In genomic region chr10:133401981-133402725, GRCh38 we compare ENCODE assay signal across 22 cellular contexts. TPM values are rescaled to one million over a fixed set of nuclear protein-coding genes. Genes with fewer than 3 reads are reported as not detected.
DNase-seq lines count a peak whose midpoint lies in the region; ATAC-seq and TF ChIP-seq lines count a peak whose summit lies in the region.
"Had no signal": no experiment of that assay in that cellular context is flagged by ENCODE, and none has a peak within 500 bp of the region (broad histone marks: within the 10 kb centered on the region; RNA-seq: fewer than 3 reads in every experiment).

No MANE protein-coding gene starts in this region.

- no peak for ATAC-seq in activated CD8-positive, alpha-beta memory T cell treated with anti-CD3 and anti-CD28 coated beads, Interleukin-2, amount 10 ng/mL, durations not matched to agents 7 days and 5 days
- ATAC-seq in RWPE2 (ENCODE audit: low read depth) = no peak
- ATAC-seq in stimulated activated naive B cell treated with anti-CD40 and anti-IgM and Interleukin-4, amounts not matched to agents 10 μg/mL and 1 μg/mL and 100 μg/mL, for 72 hours (replicated peaks) = no peak
- ATAC-seq in HG02981 (IDR thresholded peaks at IDR 0.05; ENCODE audit: unreplicated experiment) = no peak
- ATAC-seq in GM19455 (IDR thresholded peaks at IDR 0.05; ENCODE audit: unreplicated experiment) = no peak

- no peak overlapping the region for H3K4me3 Mint-ChIP-seq in activated CD8-positive, alpha-beta memory T cell treated with anti-CD3 and anti-CD28 coated beads, Interleukin-2, amount 10 ng/mL, durations not matched to agents 7 days and 5 days
- no peak overlapping the region for H3K4me3 Mint-ChIP-seq in stimulated activated naive B cell treated with anti-CD40 and anti-IgM and Interleukin-4, amounts not matched to agents 10 μg/mL and 1 μg/mL and 100 μg/mL, for 72 hours
- H3K4me3 Mint-ChIP-seq: CD14-positive monocyte had no signal

- CTCF ChIA-PET in activated CD8-positive, alpha-beta memory T cell treated with anti-CD3 and anti-CD28 coated beads, Interleukin-2, amount 10 ng/mL, durations not matched to agents 7 days and 5 days (lab: Charles Lee) = interaction anchor here (2.2 kb wide), 1 partner anchor 73 kb away, joined by 12 read pairs; no protein-coding TSS in a partner anchor

- H3K36me3 ChIP-seq in RWPE2 (ENCODE audit: low read depth) = peaks cover 60% of the 10 kb centered on the region

- peaks cover 48% of the 10 kb centered on the region for H3K4me1 Mint-ChIP-seq in activated CD8-positive, alpha-beta memory T cell treated with anti-CD3 and anti-CD28 coated beads, Interleukin-2, amount 10 ng/mL, durations not matched to agents 7 days and 5 days
- peaks cover 34 to 73% of the 10 kb centered on the region in 2 donors for H3K4me1 Mint-ChIP-seq in stimulated activated naive B cell treated with anti-CD40 and anti-IgM and Interleukin-4, amounts not matched to agents 10 μg/mL and 1 μg/mL and 100 μg/mL, for 72 hours

- no peaks in the 10 kb centered on the region for H3K9me3 Mint-ChIP-seq in activated CD8-positive, alpha-beta memory T cell treated with anti-CD3 and anti-CD28 coated beads, Interleukin-2, amount 10 ng/mL, durations not matched to agents 7 days and 5 days (ENCODE audit: low read depth)
- no peaks in the 10 kb centered on the region for H3K9me3 Mint-ChIP-seq in stimulated activated naive B cell treated with anti-CD40 and anti-IgM and Interleukin-4, amounts not matched to agents 10 μg/mL and 1 μg/mL and 100 μg/mL, for 72 hours

- peak overlapping the region; percentile 86 for H3K27ac Mint-ChIP-seq in activated CD8-positive, alpha-beta memory T cell treated with anti-CD3 and anti-CD28 coated beads, Interleukin-2, amount 10 ng/mL, durations not matched to agents 7 days and 5 days
- H3K27ac Mint-ChIP-seq in stimulated activated naive B cell treated with anti-CD40 and anti-IgM and Interleukin-4, amounts not matched to agents 10 μg/mL and 1 μg/mL and 100 μg/mL, for 72 hours = peak overlapping the region; percentile 47

- H3K27ac ChIP-seq in RWPE2 (ENCODE audit: poor library complexity, severe bottlenecking) = no peak overlapping the region
- H3K27ac ChIP-seq: cardiac muscle cell, epithelial cell of prostate, right atrium auricular region had no signal

- H3K4me1 ChIP-seq in RWPE2 (ENCODE audit: insufficient read depth, poor library complexity, severe bottlenecking) = no peaks in the 10 kb centered on the region
- H3K4me1 ChIP-seq: right atrium auricular region had no signal

- H3K4me3 ChIP-seq in RWPE2 (ENCODE audit: severe bottlenecking) = no peak overlapping the region
- H3K4me3 ChIP-seq: cardiac muscle cell, lung, MG63, right atrium auricular region had no signal

- H3K27me3 ChIP-seq in RWPE2 (ENCODE audit: insufficient read depth, poor library complexity, severe bottlenecking) = no peaks in the 10 kb centered on the region
- H3K27me3 ChIP-seq: cardiac muscle cell, MG63, right atrium auricular region had no signal

- H3K27me3 Mint-ChIP-seq in activated CD8-positive, alpha-beta memory T cell treated with anti-CD3 and anti-CD28 coated beads, Interleukin-2, amount 10 ng/mL, durations not matched to agents 7 days and 5 days = no peaks in the 10 kb centered on the region
- H3K27me3 Mint-ChIP-seq in stimulated activated naive B cell treated with anti-CD40 and anti-IgM and Interleukin-4, amounts not matched to agents 10 μg/mL and 1 μg/mL and 100 μg/mL, for 72 hours = no peaks in the 10 kb centered on the region

- peaks cover 62% of the 10 kb centered on the region for H3K36me3 Mint-ChIP-seq in activated CD8-positive, alpha-beta memory T cell treated with anti-CD3 and anti-CD28 coated beads, Interleukin-2, amount 10 ng/mL, durations not matched to agents 7 days and 5 days
- peaks cover 57 to 79% of the 10 kb centered on the region in 2 donors for H3K36me3 Mint-ChIP-seq in stimulated activated naive B cell treated with anti-CD40 and anti-IgM and Interleukin-4, amounts not matched to agents 10 μg/mL and 1 μg/mL and 100 μg/mL, for 72 hours

- no peaks in the 10 kb centered on the region for H3K9me3 ChIP-seq in RWPE2 (ENCODE audit: severe bottlenecking)
- H3K9me3 ChIP-seq: MG63, right atrium auricular region had no signal

- no peak for TF ChIP-seq CTCF in RWPE2 (IDR thresholded peaks at IDR 0.05; ENCODE audit: poor library complexity, severe bottlenecking)

- no peak for DNase-seq in activated CD8-positive, alpha-beta memory T cell treated with anti-CD3 and anti-CD28 coated beads, Interleukin-2, amount 10 ng/mL, durations not matched to agents 7 days and 5 days
- no peak for DNase-seq in activated CD8-positive, alpha-beta memory T cell treated with anti-CD3 and anti-CD28 coated beads, Interleukin-2, amount 50 U/mL, for 48 hours
- DNase-seq in RWPE2 (ENCODE audit: low spot score) (peak; percentile 50), mesenteric fat pad (ENCODE audit: low spot score) (peak; percentile 88), germinal center (ENCODE audit: low spot score) (no peak)
- no peak for DNase-seq in stimulated activated naive B cell treated with anti-CD40 and anti-IgM and Interleukin-4, amounts not matched to agents 10 μg/mL and 1 μg/mL and 100 μg/mL, for 72 hours
- DNase-seq: activated CD4-positive, alpha-beta T cell treated with anti-CD3 and anti-CD28 coated beads, Interleukin-2, amount 50 U/mL, for 48 hours; MG63; NCI-H146; NCI-H774; SIG-M5; T-helper 1 cell had no signal

RNA-seq across cellular contexts. Expression of gene MTG1, which starts 8.2 kb away (rescaled TPM):
- 10 to 100 TPM; 56.0 to 64.9 TPM for total RNA-seq in activated CD8-positive, alpha-beta memory T cell treated with anti-CD3 and anti-CD28 coated beads, Interleukin-2, amount 10 ng/mL, durations not matched to agents 7 days and 5 days
- total RNA-seq in mesenteric fat pad = 33.3 TPM

RNA-seq across cellular contexts. Expression of gene SPRN, which starts 22.3 kb away (rescaled TPM):
- total RNA-seq in activated CD8-positive, alpha-beta memory T cell treated with anti-CD3 and anti-CD28 coated beads, Interleukin-2, amount 10 ng/mL, durations not matched to agents 7 days and 5 days = not detected
- total RNA-seq in mesenteric fat pad = not detected
- total RNA-seq: dermis microvascular lymphatic vessel endothelial cell, G401, OCI-LY7, right atrium auricular region had no signal

RNA-seq across cellular contexts. Expression of gene PAOX, which starts 23.1 kb away (rescaled TPM):
- 1 to 10 TPM; 5.6 to 6.0 TPM for total RNA-seq in activated CD8-positive, alpha-beta memory T cell treated with anti-CD3 and anti-CD28 coated beads, Interleukin-2, amount 10 ng/mL, durations not matched to agents 7 days and 5 days
- total RNA-seq in mesenteric fat pad = 3.6 TPM

RNA-seq across cellular contexts. Expression of gene ECHS1, which starts 29.0 kb away (rescaled TPM):
- total RNA-seq in activated CD8-positive, alpha-beta memory T cell treated with anti-CD3 and anti-CD28 coated beads, Interleukin-2, amount 10 ng/mL, durations not matched to agents 7 days and 5 days = 10 to 100 TPM; 34.0 to 50.2 TPM
- total RNA-seq in mesenteric fat pad = 188 TPM

RNA-seq across cellular contexts. Expression of gene FUOM, which starts 44.3 kb away (rescaled TPM):
- 10 to 100 TPM in 1 of 2 experiments, 1 to 10 TPM in 1; 9.1 to 13.1 TPM for total RNA-seq in activated CD8-positive, alpha-beta memory T cell treated with anti-CD3 and anti-CD28 coated beads, Interleukin-2, amount 10 ng/mL, durations not matched to agents 7 days and 5 days
- 19.0 TPM for total RNA-seq in mesenteric fat pad

Comparison
In these comparisons a context has a peak if more than half of its experiments do, and no peak if none do; other contexts are left out.
1. DNase-seq: peak in RWPE2 (single experiment) and mesenteric fat pad (single experiment); none in activated CD8-positive, alpha-beta memory T cell treated with anti-CD3 and anti-CD28 coated beads, Interleukin-2, amount 10 ng/mL, durations not matched to agents 7 days and 5 days (single experiment), activated CD8-positive, alpha-beta memory T cell treated with anti-CD3 and anti-CD28 coated beads, Interleukin-2, amount 50 U/mL, for 48 hours (single experiment), stimulated activated naive B cell treated with anti-CD40 and anti-IgM and Interleukin-4, amounts not matched to agents 10 μg/mL and 1 μg/mL and 100 μg/mL, for 72 hours (single experiment) and germinal center (single experiment).